28 cellular contexts compared by ENCODE assay signal in genomic region chr16:50838165-50838564, GRCh38.
DNase-seq lines count a peak whose midpoint lies in the region; ATAC-seq and TF ChIP-seq lines count a peak whose summit lies in the region.
"Had no signal": no experiment of that assay in that cellular context is flagged by ENCODE, and none has a peak within 500 bp of the region (broad histone marks: within the 10 kb centered on the region; RNA-seq: fewer than 3 reads in every experiment).

No MANE protein-coding gene starts in this region.

- DNase-seq in SK-N-SH (no peak), epithelial cell of esophagus (ENCODE audit: low read depth) (peak; percentile 74), substantia nigra (lab: John Stamatoyannopoulos, UW) (no peak), Right ventricle myocardium inferior (ENCODE audit: missing footprints) (no peak), SHP77 (lab: John Stamatoyannopoulos, UW) (no peak), hypothalamus (lab: John Stamatoyannopoulos, UW) (no peak)
- DNase-seq: 8988T; activated CD4-positive, alpha-beta memory T cell treated with anti-CD3 and anti-CD28 coated beads for 36 hours; activated CD4-positive, CD25-positive, alpha-beta regulatory T cell; activated effector memory CD4-positive, alpha-beta T cell treated with anti-CD3 and anti-CD28 coated beads, Interleukin-2, amount 50 U/mL, for 16 hours; CD4-positive, CD25-positive, alpha-beta regulatory T cell; dermis blood vessel endothelial cell; EL; HCEC 1CT; heart right ventricle; left ventricle myocardium superior; natural killer cell; NCI-H2081 treated with DMSO at 0.1 percent for 48 hours; NCI-H446; NCI-H82; retina; stimulated activated naive CD8-positive, alpha-beta T cell treated with anti-CD3 and anti-CD28 coated beads, Interleukin-15, Interleukin-2, amounts not matched to agents 100 U/mL and 50 U/mL, for 24 hours; T-helper 9 cell; thyroid gland had no signal

- no peak overlapping the region for H3K4me3 ChIP-seq in SK-N-SH (ENCODE audit: low read depth in 2 of 2, low read length in 1 of 2)
- H3K4me3 ChIP-seq in epithelial cell of esophagus (ENCODE audit: low read length), result no peak overlapping the region
- H3K4me3 ChIP-seq: cardiac muscle cell, heart right ventricle, thyroid gland had no signal

- H3K4me1 ChIP-seq in SK-N-SH (ENCODE audit: control insufficient read depth in 1 of 2, insufficient read depth in 2 of 2, low read depth in 1 of 2, low read length in 1 of 2), result no peaks in the 10 kb centered on the region
- H3K4me1 ChIP-seq: thyroid gland had no signal

- no peak overlapping the region for H3K27ac ChIP-seq in SK-N-SH (ENCODE audit: low read depth in 2 of 2, low read length in 1 of 2)
- peak overlapping the region; percentile 19 for H3K27ac ChIP-seq in adipose tissue (ENCODE audit: low read depth, low read length)
- H3K27ac ChIP-seq in substantia nigra (ENCODE audit: low read depth, low read length, poor library complexity, severe bottlenecking), result peak overlapping the region; percentile 99
- H3K27ac ChIP-seq: cardiac muscle cell, heart right ventricle, HL-60, thyroid gland had no signal

- no peak overlapping the region for H3K9ac ChIP-seq in SK-N-SH

- H3K9me2 ChIP-seq in SK-N-SH, result no peaks in the 10 kb centered on the region

- CTCF ChIA-PET in SK-N-SH (lab: Yijun Ruan, JAX), result interaction anchor here (4.4 kb wide), 1 partner anchor 32 kb away, joined by 27 read pairs; no protein-coding TSS in a partner anchor

- TF ChIP-seq EP300 in SK-N-SH (IDR thresholded peaks at IDR 0.05; ENCODE audit: borderline replicate concordance in 1 of 2, low read depth in 1 of 2, low read length in 1 of 2), result no peak

- H3K9me3 ChIP-seq in SK-N-SH, result no peaks in the 10 kb centered on the region
- H3K9me3 ChIP-seq: thyroid gland had no signal

- ATAC-seq in SK-N-SH treated with all-trans-retinoic acid at 6 μM for 48 hours (no peak), Right ventricle myocardium inferior (no peak)
- ATAC-seq: heart right ventricle; left ventricle myocardium superior; natural killer cell; stimulated activated naive CD8-positive, alpha-beta T cell treated with anti-CD3 and anti-CD28 coated beads, Interleukin-15, Interleukin-2, amounts not matched to agents 100 U/mL and 50 U/mL, for 24 hours had no signal

- TF ChIP-seq RAD21 in SK-N-SH (IDR thresholded peaks at IDR 0.05; ENCODE audit: low read length), result no peak

- H3F3A ChIP-seq in SK-N-SH (replicated peaks; ENCODE audit: insufficient read depth), result no peaks in the 10 kb centered on the region

- 28% methylated on average over 2 of the region's 2 CpGs for WGBS in SK-N-SH (ENCODE audit: low lambda C conversion rate)
- WGBS in adipose tissue, 3 donors, result 49 to 51% (median 50%) methylated on average over 2 of the region's 2 CpGs

- no peaks in the 10 kb centered on the region for H3K79me2 ChIP-seq in SK-N-SH (ENCODE audit: insufficient read depth)

- intact Hi-C loops in Right ventricle myocardium inferior (cut with DNase I), result no loop called here

- H4K20me1 ChIP-seq in SK-N-SH (ENCODE audit: insufficient read depth), result no peaks in the 10 kb centered on the region

- H3K27me3 ChIP-seq in SK-N-SH (ENCODE audit: insufficient read depth), result no peaks in the 10 kb centered on the region
- H3K27me3 ChIP-seq: thyroid gland had no signal

- no peak for TF ChIP-seq CTCF in SK-N-SH (IDR thresholded peaks at IDR 0.05)
- no peak for TF ChIP-seq CTCF in epithelial cell of esophagus (IDR thresholded peaks at IDR 0.05; ENCODE audit: insufficient read depth, low read depth, low read length, missing control alignments)

- POLR2A ChIA-PET in SK-N-SH (lab: Yijun Ruan, JAX), result no interaction called here

- no peak overlapping the region for H2AFZ ChIP-seq in SK-N-SH (ENCODE audit: low read depth)

- no peaks in the 10 kb centered on the region for H3K36me3 ChIP-seq in SK-N-SH (replicated peaks in 1 of 2; ENCODE audit: control insufficient read depth in 1 of 2, insufficient read depth in 2 of 2, low read length in 1 of 2)
- H3K36me3 ChIP-seq: cardiac muscle cell, heart right ventricle, thyroid gland had no signal

- no peak overlapping the region for H3K4me2 ChIP-seq in SK-N-SH

TF ChIP-seq in SK-N-SH treated with all-trans-retinoic acid at 6 μM for 48 hours, 23 proteins besides CTCF, POLR2A, EP300 and RAD21:
- TF ChIP-seq ZFP3 (CRISPR knock-in tag; IDR thresholded peaks at IDR 0.05), result no peak
- TF ChIP-seq ISL1 (CRISPR knock-in tag; IDR thresholded peaks at IDR 0.05), result peak; percentile 39
- no peak for TF ChIP-seq GLIS3 (CRISPR knock-in tag; IDR thresholded peaks at IDR 0.05)
- no peak for TF ChIP-seq CSDC2 (CRISPR knock-in tag; IDR thresholded peaks at IDR 0.05)
- no peak for TF ChIP-seq SNAI2 (CRISPR knock-in tag; IDR thresholded peaks at IDR 0.05)

TF ChIP-seq in SK-N-SH, 30 proteins besides CTCF, POLR2A, EP300 and RAD21:
- TF ChIP-seq USF1 (IDR thresholded peaks at IDR 0.05; ENCODE audit: borderline replicate concordance, low read depth) (no peak), SMC3 (IDR thresholded peaks at IDR 0.05; ENCODE audit: low read depth, low read length) (no peak), SIN3A (IDR thresholded peaks at IDR 0.05; ENCODE audit: borderline replicate concordance, low read depth, low read length) (no peak), CHD2 (IDR thresholded peaks at IDR 0.05; ENCODE audit: low read length, partially characterized antibody) (no peak), RXRA (IDR thresholded peaks at IDR 0.05; ENCODE audit: borderline replicate concordance, low read depth) (no peak), POLR2AphosphoS5 (IDR thresholded peaks at IDR 0.05; ENCODE audit: low read depth, low read length) (no peak), MXI1 (IDR thresholded peaks at IDR 0.05; ENCODE audit: low read depth, low read length) (no peak), TAF1 (IDR thresholded peaks at IDR 0.05; ENCODE audit: borderline replicate concordance, low read depth, low read length) (no peak), MEF2A (IDR thresholded peaks at IDR 0.05; ENCODE audit: borderline replicate concordance, low read depth) (no peak)

Comparison
In these comparisons a context has a peak if more than half of its experiments do, and no peak if none do; other contexts are left out.
1. H3K27ac ChIP-seq: peak in adipose tissue (single experiment) and substantia nigra (single experiment); none in SK-N-SH (0 of 2).